Comparison of ENCODE assay signal across 8 cellular contexts in the genomic region with DNA sequence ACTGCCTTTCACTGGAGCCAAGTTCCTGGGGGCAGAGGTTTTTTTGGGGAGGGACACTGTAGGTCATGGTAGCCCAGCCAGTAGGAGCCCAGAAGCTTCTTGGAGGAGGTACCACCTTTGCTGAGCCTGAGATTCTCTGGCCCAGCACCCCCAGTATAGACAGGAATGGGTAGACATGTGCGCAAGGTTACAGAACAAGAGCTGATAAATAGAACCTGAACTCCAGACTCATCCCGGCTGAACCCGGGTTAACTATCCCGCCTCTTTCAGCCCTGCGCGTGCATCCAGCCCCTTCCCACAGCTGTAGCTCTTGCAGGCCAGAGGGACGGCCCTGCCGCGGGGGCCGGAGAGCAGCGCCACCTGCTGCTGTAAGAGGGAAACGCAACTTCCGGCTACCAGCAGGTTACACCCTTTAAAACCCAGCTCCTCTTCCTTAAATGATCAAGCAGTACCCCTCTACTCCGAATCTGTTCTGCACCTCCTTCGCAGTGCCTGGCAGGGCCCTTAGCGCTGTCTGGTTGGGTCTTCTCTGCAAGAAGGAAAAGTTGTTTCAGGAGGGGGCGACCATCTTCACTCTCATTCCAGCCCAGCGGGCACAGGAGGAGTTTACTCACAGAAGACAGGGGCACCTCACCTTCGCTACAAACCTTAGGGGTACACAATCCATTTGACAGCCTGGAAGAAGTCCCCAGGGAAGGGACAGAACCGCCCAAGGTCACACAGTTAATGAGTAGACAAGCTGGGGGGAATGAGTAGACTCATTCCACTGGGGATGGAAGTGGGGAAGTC. TPM values are rescaled to one million over a fixed set of nuclear protein-coding genes. Genes with fewer than 3 reads are reported as not detected.
A peak's percentile ranks its signal among the peaks of the same experiment; 100 is the strongest.
DNase-seq lines count a peak whose midpoint lies in the region; FAIRE-seq and TF ChIP-seq lines count a peak whose summit lies in the region.

No MANE protein-coding gene starts in this region.

- peaks cover 16% of the 10 kb centered on the region for H3K27me3 Mint-ChIP-seq in type B pancreatic cell

- peaks cover 32% of the 10 kb centered on the region for H3K79me2 ChIP-seq in osteoblast (ENCODE audit: insufficient read depth, low read length)

- peaks cover 14% of the 10 kb centered on the region for H3K36me3 Mint-ChIP-seq in type B pancreatic cell

- H3K4me3 Mint-ChIP-seq in type B pancreatic cell, result no peak overlapping the region

- peak overlapping the region; percentile 50 for H3K27ac Mint-ChIP-seq in type B pancreatic cell

- H3K9me3 ChIP-seq in osteoblast (ENCODE audit: low read depth, low read length), result no peaks in the 10 kb centered on the region

- H3K4me3 ChIP-seq in Jurkat, Clone E6-1 (ENCODE audit: low read length), result no peak overlapping the region
- H3K4me3 ChIP-seq in foreskin fibroblast (ENCODE audit: low read depth in 1 of 2, low read length in 2 of 2), result no peak overlapping the region
- no peak overlapping the region for H3K4me3 ChIP-seq in osteoblast (ENCODE audit: insufficient read depth, low read length)

- peaks cover 34% of the 10 kb centered on the region for H3K36me3 ChIP-seq in osteoblast (ENCODE audit: insufficient read depth, low read length)

- no peaks in the 10 kb centered on the region for H3K9me3 Mint-ChIP-seq in type B pancreatic cell

- no peak overlapping the region for H2AFZ ChIP-seq in osteoblast (ENCODE audit: low read length)

- H3K4me1 ChIP-seq in osteoblast (ENCODE audit: insufficient read depth, low read length), result no peaks in the 10 kb centered on the region

- peaks cover 14% of the 10 kb centered on the region for H3K4me1 Mint-ChIP-seq in type B pancreatic cell (ENCODE audit: unreplicated experiment)

- H3K27ac ChIP-seq in osteoblast (ENCODE audit: low read depth, low read length), result no peak overlapping the region

- FAIRE-seq in RCC 7860 (lab: Jason Lieb, UNC), result no peak

- H3K4me2 ChIP-seq in osteoblast (ENCODE audit: insufficient read depth, low read length), result no peak overlapping the region

- TF ChIP-seq CTCF in foreskin fibroblast (IDR thresholded peaks at IDR 0.05; ENCODE audit: low read depth, low read length) (peak; percentile 95), osteoblast (IDR thresholded peaks at IDR 0.05; ENCODE audit: extremely low read depth, low read depth, low read length) (peak; percentile 91), type B pancreatic cell (conservative IDR thresholded peaks at IDR 0.05) (peak; percentile 97)

- no peaks in the 10 kb centered on the region for H3K27me3 ChIP-seq in osteoblast (ENCODE audit: insufficient read depth, low read length)

- H4K20me1 ChIP-seq in osteoblast (ENCODE audit: insufficient read depth, low read length), result peaks cover 46% of the 10 kb centered on the region

- DNase-seq in AML-193 (lab: John Stamatoyannopoulos, UW) (peak; percentile 50 to 56), GM19238 (ENCODE audit: insufficient read length, low spot score) (peak; percentile 90), RCC 7860 (ENCODE audit: low spot score) (peak; percentile 8), foreskin fibroblast (peak; percentile 40 to 83), osteoblast (ENCODE audit: insufficient read length, low spot score, missing footprints) (peak; percentile 96), type B pancreatic cell (ENCODE audit: extremely low spot score, unreplicated experiment) (peak; percentile 88)
- DNase-seq in Jurkat, Clone E6-1 (ENCODE audit: low read depth, low spot score), result peak; percentile 56
- DNase-seq in activated T-helper 1 cell treated with anti-CD3 and anti-CD28 coated beads, Interleukin-2, amount 50 U/mL, for 16 hours (ENCODE audit: low read depth in 1 of 2, low spot score in 1 of 2), result peak; percentile 26 to 50

RNA-seq across cellular contexts. Expression of a gene that starts 7.5 kb away (rescaled TPM):
- 16.2 TPM for polyA plus RNA-seq in Jurkat, Clone E6-1 (2012; ENCODE audit: insufficient read depth, insufficient read length)
- total RNA-seq in osteoblast, result 60.1 and 65.1 TPM in 2 replicates
- total RNA-seq in type B pancreatic cell (ENCODE audit: low replicate concordance), result 16.3 and 25.4 TPM in 2 replicates

RNA-seq across cellular contexts. Expression of a gene that starts 30.1 kb away (rescaled TPM):
- polyA plus RNA-seq in Jurkat, Clone E6-1 (2012; ENCODE audit: insufficient read depth, insufficient read length), result not detected
- total RNA-seq in osteoblast (not detected in 2 replicates), type B pancreatic cell (ENCODE audit: low replicate concordance) (0.36 TPM in 1 of 2 replicates, not detected in the other)

RNA-seq across cellular contexts. Expression of a gene that starts 35.4 kb away (rescaled TPM):
- not detected for polyA plus RNA-seq in Jurkat, Clone E6-1 (2012; ENCODE audit: insufficient read depth, insufficient read length)
- total RNA-seq in osteoblast, result not detected in 2 replicates
- total RNA-seq in type B pancreatic cell (ENCODE audit: low replicate concordance), result 0.94 TPM in 1 of 2 replicates, not detected in the other

Comparison
In these comparisons a context has a peak if more than half of its experiments do, and no peak if none do; other contexts are left out.
1. DNase-seq: peak in every context shown above with its lines; median percentile 96 in osteoblast; 90 in GM19238; 88 in type B pancreatic cell; 62 in foreskin fibroblast; 56 in Jurkat, Clone E6-1; 53 in AML-193; 38 in activated T-helper 1 cell treated with anti-CD3 and anti-CD28 coated beads, Interleukin-2, amount 50 U/mL, for 16 hours; 8 in RCC 7860.